In the genomic region with DNA sequence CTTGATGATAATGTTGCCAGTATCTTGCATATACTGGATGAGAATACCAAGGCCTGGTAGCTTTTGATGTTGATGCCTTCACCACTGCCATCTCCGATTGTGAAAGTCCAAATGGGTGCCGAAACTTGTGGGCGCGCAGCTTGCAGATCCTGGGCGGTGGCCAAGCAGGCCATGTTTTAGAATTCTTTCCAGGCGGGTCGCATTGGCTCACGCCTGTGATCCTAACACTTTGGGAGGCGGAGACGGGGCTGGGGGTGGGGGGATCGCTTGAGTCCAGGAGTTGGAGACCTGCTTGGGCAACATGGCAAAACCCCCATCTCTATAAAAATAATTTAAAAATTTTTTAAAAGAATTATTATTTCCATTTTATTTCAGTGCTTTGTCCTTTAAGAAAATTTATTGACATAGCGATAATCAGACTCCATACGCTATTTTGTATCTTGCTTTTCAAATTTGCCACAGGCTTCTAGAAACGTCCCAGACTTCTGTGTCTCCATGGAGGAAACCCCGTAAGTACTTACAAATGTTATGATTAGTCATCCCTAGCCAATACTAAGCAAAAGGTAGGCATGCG, we compare ENCODE assay signal across 1 cellular context.
TF ChIP-seq lines count a peak whose summit lies in the region.

No MANE protein-coding gene starts in this region.

TF ChIP-seq in HCT116, 20 proteins besides CTCF, POLR2A, EP300 and RAD21 (continued from another document):
- TF ChIP-seq, protein P1, sequence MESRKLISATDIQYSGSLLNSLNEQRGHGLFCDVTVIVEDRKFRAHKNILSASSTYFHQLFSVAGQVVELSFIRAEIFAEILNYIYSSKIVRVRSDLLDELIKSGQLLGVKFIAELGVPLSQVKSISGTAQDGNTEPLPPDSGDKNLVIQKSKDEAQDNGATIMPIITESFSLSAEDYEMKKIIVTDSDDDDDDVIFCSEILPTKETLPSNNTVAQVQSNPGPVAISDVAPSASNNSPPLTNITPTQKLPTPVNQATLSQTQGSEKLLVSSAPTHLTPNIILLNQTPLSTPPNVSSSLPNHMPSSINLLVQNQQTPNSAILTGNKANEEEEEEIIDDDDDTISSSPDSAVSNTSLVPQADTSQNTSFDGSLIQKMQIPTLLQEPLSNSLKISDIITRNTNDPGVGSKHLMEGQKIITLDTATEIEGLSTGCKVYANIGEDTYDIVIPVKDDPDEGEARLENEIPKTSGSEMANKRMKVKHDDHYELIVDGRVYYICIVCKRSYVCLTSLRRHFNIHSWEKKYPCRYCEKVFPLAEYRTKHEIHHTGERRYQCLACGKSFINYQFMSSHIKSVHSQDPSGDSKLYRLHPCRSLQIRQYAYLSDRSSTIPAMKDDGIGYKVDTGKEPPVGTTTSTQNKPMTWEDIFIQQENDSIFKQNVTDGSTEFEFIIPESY (IDR thresholded peaks at IDR 0.05; ENCODE audit: extremely low read depth, insufficient replicate concordance, low read length) = no peak
TF ChIP-seq in HCT116: peak in this region for 2.
